Comparison of ENCODE assay signal across 25 cellular contexts in genomic region chr1:67672260-67672803, GRCh38. TPM values are rescaled to one million over a fixed set of nuclear protein-coding genes. Genes with fewer than 3 reads are reported as not detected.
DNase-seq lines count a peak whose midpoint lies in the region; ATAC-seq, FAIRE-seq and TF ChIP-seq lines count a peak whose summit lies in the region.
"Had no signal": no experiment of that assay in that cellular context is flagged by ENCODE, and none has a peak within 500 bp of the region (broad histone marks: within the 10 kb centered on the region; RNA-seq: fewer than 3 reads in every experiment).

No MANE protein-coding gene starts in this region.

- CTCF ChIA-PET in activated CD8-positive, alpha-beta T cell treated with anti-CD3 and anti-CD28 coated beads for 36 hours (lab: Charles Lee): interaction anchor here (1.1 to 4.4 kb wide), 4 partner anchors 11 to 111 kb away, joined by 3 to 16 read pairs (median 5); partner anchors contain the start of gene GADD45A

- H3K27ac Mint-ChIP-seq in activated CD8-positive, alpha-beta T cell treated with anti-CD3 and anti-CD28 coated beads for 36 hours: no peak overlapping the region
- H3K27ac Mint-ChIP-seq: CD8-positive, alpha-beta T cell; GM23338; H9; HFFc6 had no signal

- H3K9me3 Mint-ChIP-seq in activated CD8-positive, alpha-beta T cell treated with anti-CD3 and anti-CD28 coated beads for 36 hours: no peaks in the 10 kb centered on the region
- H3K9me3 Mint-ChIP-seq: CD8-positive, alpha-beta T cell; GM23338; H9; HFFc6 had no signal

- H3K36me3 Mint-ChIP-seq in activated CD8-positive, alpha-beta T cell treated with anti-CD3 and anti-CD28 coated beads for 36 hours (ENCODE audit: low read depth): no peaks in the 10 kb centered on the region
- H3K36me3 Mint-ChIP-seq: CD8-positive, alpha-beta T cell had no signal

- H3K27me3 ChIP-seq in bronchial epithelial cell (ENCODE audit: control insufficient read depth, insufficient read depth, low read length) (no peaks in the 10 kb centered on the region), psoas muscle (ENCODE audit: insufficient read depth in 3 of 3, low read length in 2 of 3) (no peaks in the 10 kb centered on the region)
- H3K27me3 ChIP-seq: SJCRH30 had no signal

- H3K4me3 ChIP-seq in bronchial epithelial cell (ENCODE audit: low read depth, low read length): no peak overlapping the region
- no peak overlapping the region for H3K4me3 ChIP-seq in psoas muscle
- H3K4me3 ChIP-seq: GM23338, SJCRH30 had no signal

- no peaks in the 10 kb centered on the region for H3K9me3 ChIP-seq in psoas muscle
- H3K9me3 ChIP-seq: Caco-2, SJCRH30 had no signal

- intact Hi-C loops in psoas muscle (cut with DNase I): no loop called here
- intact Hi-C loops in activated CD8-positive, alpha-beta T cell treated with anti-CD3 and anti-CD28 coated beads for 36 hours (cut with micrococcal nuclease): no loop called here

- H3K4me1 Mint-ChIP-seq in activated CD8-positive, alpha-beta T cell treated with anti-CD3 and anti-CD28 coated beads for 36 hours (ENCODE audit: low read depth): peaks cover 19% of the 10 kb centered on the region

- DNase-seq in GM19239 (ENCODE audit: insufficient read length, low spot score): no peak
- peak; percentile 51 for DNase-seq in NCI-H2029 (lab: John Stamatoyannopoulos, UW)
- peak; percentile 32 for DNase-seq in bronchial epithelial cell (ENCODE audit: low read depth)
- DNase-seq in psoas muscle: no peak
- DNase-seq in activated CD8-positive, alpha-beta T cell treated with anti-CD3 and anti-CD28 coated beads for 36 hours: no peak
- no peak for DNase-seq in D721Med (ENCODE audit: insufficient read length, low spot score)
- DNase-seq: Caco-2; CD8-positive, alpha-beta T cell; DMS 273 treated with DMSO at 0.1 percent for 48 hours; DND-41; H9; HFFc6; NCI-H1092 treated with DMSO at 0.1 percent for 48 hours; NCI-H1436; NCI-H187; NCI-H2107; NCI-H526 treated with DMSO at 0.1 percent for 48 hours; SJCRH30; T-helper 2 cell had no signal

- peaks cover 33% of the 10 kb centered on the region for H3K4me1 ChIP-seq in psoas muscle

- no peak overlapping the region for H3K4me3 Mint-ChIP-seq in activated CD8-positive, alpha-beta T cell treated with anti-CD3 and anti-CD28 coated beads for 36 hours
- H3K4me3 Mint-ChIP-seq: CD8-positive, alpha-beta T cell; GM23338; H9; HFFc6 had no signal

- no peaks in the 10 kb centered on the region for H3K36me3 ChIP-seq in bronchial epithelial cell (ENCODE audit: control insufficient read depth, insufficient read depth, low read length)
- no peaks in the 10 kb centered on the region for H3K36me3 ChIP-seq in psoas muscle (ENCODE audit: insufficient read depth in 1 of 2, low read depth in 1 of 2)
- H3K36me3 ChIP-seq: SJCRH30 had no signal

- POLR2A ChIA-PET in activated CD8-positive, alpha-beta T cell treated with anti-CD3 and anti-CD28 coated beads for 36 hours (lab: Charles Lee): interaction anchor here (4.7 kb wide), 1 partner anchor 12 kb away, joined by 33 read pairs; the partner anchor contains the start of gene GADD45A

- no peak for TF ChIP-seq CTCF in bronchial epithelial cell (IDR thresholded peaks at IDR 0.05; ENCODE audit: insufficient read depth, low read length, severe bottlenecking)
- no peak for TF ChIP-seq CTCF in psoas muscle (IDR thresholded peaks at IDR 0.05)
- TF ChIP-seq CTCF in activated CD8-positive, alpha-beta T cell treated with anti-CD3 and anti-CD28 coated beads for 36 hours (IDR thresholded peaks at IDR 0.05): no peak
- TF ChIP-seq CTCF in D721Med (IDR thresholded peaks at IDR 0.05; ENCODE audit: insufficient read depth, missing control alignments): no peak

- WGBS in psoas muscle, 3 donors: 97 to 98% (median 98%) methylated on average over 1 of the region's 1 CpG

- FAIRE-seq in GM19239 (lab: Jason Lieb, UNC) (peak; percentile 23), bronchial epithelial cell (lab: Jason Lieb, UNC) (no peak), D721Med (lab: Jason Lieb, UNC) (no peak)
- FAIRE-seq: RCC 7860 had no signal

- ATAC-seq in psoas muscle: peak; percentile 40 to 80 (median 72)
- ATAC-seq in HG03095 (IDR thresholded peaks at IDR 0.05; ENCODE audit: unreplicated experiment): no peak
- no peak for ATAC-seq in activated CD8-positive, alpha-beta T cell treated with anti-CD3 and anti-CD28 coated beads for 36 hours
- ATAC-seq: CD8-positive, alpha-beta T cell; GM23338; SK-N-SH treated with all-trans-retinoic acid at 6 μM for 48 hours had no signal

- H3K27me3 Mint-ChIP-seq in activated CD8-positive, alpha-beta T cell treated with anti-CD3 and anti-CD28 coated beads for 36 hours: peaks cover 16% of the 10 kb centered on the region

- H3K27ac ChIP-seq in psoas muscle: peak overlapping the region; percentile 64
- H3K27ac ChIP-seq: C4-2B, HL-60, SJCRH30 had no signal

RNA-seq across cellular contexts. Expression of gene GADD45A, which starts 12.7 kb away (rescaled TPM):
- total RNA-seq in bronchial epithelial cell (107 and 146 TPM in 2 replicates), psoas muscle (100 to 1,000 TPM in 3 of 4 donors, 10 to 100 TPM in 1; 93.5 to 505 (median 230) TPM)
- 100 to 1,000 TPM in 2 of 3 donors, 10 to 100 TPM in 1; 88.8 to 248 (median 197) TPM for polyA plus RNA-seq in psoas muscle
- 10 to 100 TPM; 33.5 to 34.3 TPM for total RNA-seq in activated CD8-positive, alpha-beta T cell treated with anti-CD3 and anti-CD28 coated beads for 36 hours

Comparison
In these comparisons a context has a peak if more than half of its experiments do, and no peak if none do; other contexts are left out.
1. DNase-seq: peak in NCI-H2029 (single experiment) and bronchial epithelial cell (single experiment); none in GM19239 (single experiment), psoas muscle (0 of 2), activated CD8-positive, alpha-beta T cell treated with anti-CD3 and anti-CD28 coated beads for 36 hours (single experiment) and D721Med (single experiment).
2. ATAC-seq: peak in psoas muscle (4 of 4); none in HG03095 (single experiment) and activated CD8-positive, alpha-beta T cell treated with anti-CD3 and anti-CD28 coated beads for 36 hours (single experiment).